ENCODE assay signal across 27 cellular contexts in genomic region chr2:59074071-59074470, GRCh38.
"Had no signal": no experiment of that assay in that cellular context is flagged by ENCODE, and none has a peak within 500 bp of the region (broad histone marks: within the 10 kb centered on the region; RNA-seq: fewer than 3 reads in every experiment).

No MANE protein-coding gene starts in this region.

- H3K36me3 ChIP-seq: stomach, suprapubic skin, thoracic aorta, thyroid gland, tibial artery, tibial nerve, transverse colon, upper lobe of left lung, upper lobe of right lung, uterus, vagina had no signal

- H3K4me1 ChIP-seq: stomach, suprapubic skin, testis, thyroid gland, tibial artery, tibial nerve, transverse colon, upper lobe of left lung, upper lobe of right lung, uterus, vagina had no signal

- H3K27ac Mint-ChIP-seq: stimulated activated memory B cell treated with anti-CD40 and anti-IgM and Interleukin-4, amounts not matched to agents 10 μg/mL and 1 μg/mL and 100 μg/mL, for 72 hours; stimulated activated naive B cell treated with anti-CD40 and anti-IgM and Interleukin-4, amounts not matched to agents 10 μg/mL and 1 μg/mL and 100 μg/mL, for 72 hours; stimulated activated naive CD8-positive, alpha-beta T cell treated with anti-CD3 and anti-CD28 coated beads, Interleukin-15, amount 100 ng/mL, for 72 hours; stimulated activated naive CD8-positive, alpha-beta T cell treated with anti-CD3 and anti-CD28 coated beads, Interleukin-15, Interleukin-2, amounts not matched to agents 100 ng/mL and 50 ng/mL, for 24 hours; type B pancreatic cell had no signal

- ATAC-seq: stimulated activated memory B cell treated with anti-CD40 and anti-IgM and Interleukin-4, amounts not matched to agents 10 μg/mL and 1 μg/mL and 100 μg/mL, for 72 hours; stimulated activated naive B cell treated with anti-CD40 and anti-IgM and Interleukin-4, amounts not matched to agents 10 μg/mL and 1 μg/mL and 100 μg/mL, for 72 hours; stimulated activated naive CD8-positive, alpha-beta T cell treated with anti-CD3 and anti-CD28 coated beads, Interleukin-15, amount 100 ng/mL, for 72 hours; stimulated activated naive CD8-positive, alpha-beta T cell treated with anti-CD3 and anti-CD28 coated beads, Interleukin-15, Interleukin-2, amounts not matched to agents 100 U/mL and 50 U/mL, for 24 hours; upper lobe of right lung had no signal

- H3K4me3 Mint-ChIP-seq: stimulated activated memory B cell treated with anti-CD40 and anti-IgM and Interleukin-4, amounts not matched to agents 10 μg/mL and 1 μg/mL and 100 μg/mL, for 72 hours; stimulated activated naive B cell treated with anti-CD40 and anti-IgM and Interleukin-4, amounts not matched to agents 10 μg/mL and 1 μg/mL and 100 μg/mL, for 72 hours; stimulated activated naive CD8-positive, alpha-beta T cell treated with anti-CD3 and anti-CD28 coated beads, Interleukin-15, amount 100 ng/mL, for 72 hours; stimulated activated naive CD8-positive, alpha-beta T cell treated with anti-CD3 and anti-CD28 coated beads, Interleukin-15, Interleukin-2, amounts not matched to agents 100 ng/mL and 50 ng/mL, for 24 hours; type B pancreatic cell had no signal

- H3K27me3 ChIP-seq: stomach, suprapubic skin, testis, thyroid gland, tibial artery, tibial nerve, transverse colon, upper lobe of left lung, upper lobe of right lung, uterus, vagina had no signal

- H3K4me3 ChIP-seq: stomach, suprapubic skin, testis, thoracic aorta, thyroid gland, tibial artery, tibial nerve, transverse colon, upper lobe of left lung, upper lobe of right lung, uterus, vagina had no signal

- H3K27ac ChIP-seq: stomach, suprapubic skin, testis, thoracic aorta, thyroid gland, tibial artery, tibial nerve, transverse colon, upper lobe of left lung, upper lobe of right lung, uterus, vagina had no signal

- H3K9me3 ChIP-seq: suprapubic skin, testis, thoracic aorta, thyroid gland, transverse colon, upper lobe of left lung, upper lobe of right lung, uterus, vagina had no signal

- H3K4me1 Mint-ChIP-seq: stimulated activated memory B cell treated with anti-CD40 and anti-IgM and Interleukin-4, amounts not matched to agents 10 μg/mL and 1 μg/mL and 100 μg/mL, for 72 hours; stimulated activated naive B cell treated with anti-CD40 and anti-IgM and Interleukin-4, amounts not matched to agents 10 μg/mL and 1 μg/mL and 100 μg/mL, for 72 hours; stimulated activated naive CD8-positive, alpha-beta T cell treated with anti-CD3 and anti-CD28 coated beads, Interleukin-15, amount 100 ng/mL, for 72 hours had no signal

- DNase-seq: stimulated activated CD4-positive, alpha-beta T cell treated with anti-CD3 and anti-CD28 coated beads, Interleukin-2, amount 100 ng/mL, for 48 hours; stimulated activated CD4-positive, alpha-beta T cell treated with anti-CD3 and anti-CD28 coated beads, Interleukin-4, amount 100 ng/mL, for 1 hour; stimulated activated CD4-positive, alpha-beta T cell treated with anti-CD3 and anti-CD28 coated beads, Interleukin-4, amount 100 ng/mL, for 24 hours; stimulated activated CD4-positive, alpha-beta T cell treated with anti-CD3 and anti-CD28 coated beads, Interleukin-4, amount 100 ng/mL, for 4 hours; stimulated activated CD8-positive, alpha-beta memory T cell treated with anti-CD3 and anti-CD28 coated beads, Interleukin-4, amount 100 ng/mL, for 48 hours; stimulated activated naive B cell treated with anti-CD40 and anti-IgM and Interleukin-4, amounts not matched to agents 10 μg/mL and 1 μg/mL and 100 μg/mL, for 72 hours; stimulated activated naive CD4-positive, alpha-beta T cell; stimulated activated naive CD4-positive, alpha-beta T cell treated with Interleukin-2 at 50 U/mL for 16 hours; stimulated activated naive CD8-positive, alpha-beta T cell treated with anti-CD3 and anti-CD28 coated beads, Interleukin-15, amount 100 ng/mL, for 72 hours; stimulated activated naive CD8-positive, alpha-beta T cell treated with anti-CD3 and anti-CD28 coated beads, Interleukin-15, Interleukin-2, amounts not matched to agents 100 U/mL and 50 U/mL, for 24 hours; stomach; substantia nigra; testis; thyroid gland; tibial artery; transverse colon; trophoblast cell; upper lobe of left lung; upper lobe of right lung; uterus had no signal

- H3K36me3 Mint-ChIP-seq: stimulated activated memory B cell treated with anti-CD40 and anti-IgM and Interleukin-4, amounts not matched to agents 10 μg/mL and 1 μg/mL and 100 μg/mL, for 72 hours; stimulated activated naive B cell treated with anti-CD40 and anti-IgM and Interleukin-4, amounts not matched to agents 10 μg/mL and 1 μg/mL and 100 μg/mL, for 72 hours; type B pancreatic cell had no signal
